Comparison of ENCODE assay signal across 1 cellular context in the genomic region with DNA sequence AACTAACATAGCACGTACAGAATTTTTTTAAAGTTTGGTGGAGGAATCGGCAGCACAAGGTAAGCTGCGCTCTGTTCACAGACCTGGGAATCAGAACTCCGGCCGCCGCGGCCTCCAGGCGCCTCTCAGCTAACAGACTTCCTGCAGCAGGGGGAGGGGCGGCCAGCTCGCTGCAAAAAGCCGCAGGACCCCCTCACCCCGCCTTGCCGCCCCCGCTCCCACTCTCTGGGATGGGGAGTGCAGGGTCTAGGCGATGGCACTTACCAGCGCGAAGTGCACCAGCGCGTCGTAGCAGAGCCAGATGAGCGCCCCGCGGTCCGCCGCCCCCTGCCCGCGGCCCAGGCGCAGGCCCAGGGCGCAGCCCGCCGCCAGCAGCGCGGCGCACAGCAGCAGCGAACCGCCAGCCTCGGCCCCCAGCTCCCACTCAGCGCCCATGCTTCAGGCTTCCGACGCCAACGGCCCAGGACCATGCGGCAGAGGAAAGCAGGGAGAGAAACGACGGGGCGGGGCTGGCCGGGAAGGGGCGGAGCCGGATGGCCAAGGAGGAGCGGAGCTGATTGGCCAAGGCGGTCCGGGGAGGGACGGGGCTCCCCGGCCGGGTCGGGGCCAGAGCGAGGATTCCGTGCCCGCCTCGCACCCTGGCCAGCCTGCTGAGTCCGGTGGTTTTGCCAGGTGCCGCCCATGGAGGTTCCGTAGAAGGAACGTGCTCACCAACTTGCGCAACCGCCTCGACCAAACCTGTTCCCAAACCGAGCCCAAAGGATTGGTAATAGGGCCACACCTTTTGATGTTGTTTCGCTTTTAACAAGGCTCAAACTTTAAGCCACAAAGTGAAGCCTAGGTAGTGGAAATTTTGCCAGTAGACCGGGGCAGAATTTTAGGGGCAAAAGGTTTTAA.
TF ChIP-seq lines count a peak whose summit lies in the region.

A gene (minus strand): TSS at position 497 of the 897 bp plus-strand sequence. CDS start 62 bp downstream, at position 435.

TF ChIP-seq in HepG2, 621 proteins besides CTCF, POLR2A, EP300 and RAD21 (continued from another document and continues in another):
- TF ChIP-seq, protein P1, sequence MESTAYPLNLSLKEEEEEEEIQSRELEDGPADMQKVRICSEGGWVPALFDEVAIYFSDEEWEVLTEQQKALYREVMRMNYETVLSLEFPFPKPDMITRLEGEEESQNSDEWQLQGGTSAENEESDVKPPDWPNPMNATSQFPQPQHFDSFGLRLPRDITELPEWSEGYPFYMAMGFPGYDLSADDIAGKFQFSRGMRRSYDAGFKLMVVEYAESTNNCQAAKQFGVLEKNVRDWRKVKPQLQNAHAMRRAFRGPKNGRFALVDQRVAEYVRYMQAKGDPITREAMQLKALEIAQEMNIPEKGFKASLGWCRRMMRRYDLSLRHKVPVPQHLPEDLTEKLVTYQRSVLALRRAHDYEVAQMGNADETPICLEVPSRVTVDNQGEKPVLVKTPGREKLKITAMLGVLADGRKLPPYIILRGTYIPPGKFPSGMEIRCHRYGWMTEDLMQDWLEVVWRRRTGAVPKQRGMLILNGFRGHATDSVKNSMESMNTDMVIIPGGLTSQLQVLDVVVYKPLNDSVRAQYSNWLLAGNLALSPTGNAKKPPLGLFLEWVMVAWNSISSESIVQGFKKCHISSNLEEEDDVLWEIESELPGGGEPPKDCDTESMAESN (CRISPR knock-in tag; conservative IDR thresholded peaks at IDR 0.05), result peak; percentile 84
- TF ChIP-seq, protein P2, sequence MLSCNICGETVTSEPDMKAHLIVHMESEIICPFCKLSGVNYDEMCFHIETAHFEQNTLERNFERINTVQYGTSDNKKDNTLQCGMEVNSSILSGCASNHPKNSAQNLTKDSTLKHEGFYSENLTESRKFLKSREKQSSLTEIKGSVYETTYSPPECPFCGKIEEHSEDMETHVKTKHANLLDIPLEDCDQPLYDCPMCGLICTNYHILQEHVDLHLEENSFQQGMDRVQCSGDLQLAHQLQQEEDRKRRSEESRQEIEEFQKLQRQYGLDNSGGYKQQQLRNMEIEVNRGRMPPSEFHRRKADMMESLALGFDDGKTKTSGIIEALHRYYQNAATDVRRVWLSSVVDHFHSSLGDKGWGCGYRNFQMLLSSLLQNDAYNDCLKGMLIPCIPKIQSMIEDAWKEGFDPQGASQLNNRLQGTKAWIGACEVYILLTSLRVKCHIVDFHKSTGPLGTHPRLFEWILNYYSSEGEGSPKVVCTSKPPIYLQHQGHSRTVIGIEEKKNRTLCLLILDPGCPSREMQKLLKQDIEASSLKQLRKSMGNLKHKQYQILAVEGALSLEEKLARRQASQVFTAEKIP (CRISPR knock-in tag; IDR thresholded peaks at IDR 0.05; ENCODE audit: borderline replicate concordance), result no peak
- TF ChIP-seq KLF15 (CRISPR knock-in tag; IDR thresholded peaks at IDR 0.05; ENCODE audit: borderline replicate concordance), result peak; percentile 81
- no peak for TF ChIP-seq ARNT (IDR thresholded peaks at IDR 0.05)
- peak; percentile 74 for TF ChIP-seq MED1 (CRISPR knock-in tag; IDR thresholded peaks at IDR 0.05)
- TF ChIP-seq, protein P3, sequence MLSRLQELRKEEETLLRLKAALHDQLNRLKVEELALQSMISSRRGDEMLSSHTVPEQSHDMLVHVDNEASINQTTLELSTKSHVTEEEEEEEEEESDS (CRISPR knock-in tag; IDR thresholded peaks at IDR 0.05; ENCODE audit: borderline replicate concordance), result no peak
- TF ChIP-seq ZNF484 (CRISPR knock-in tag; IDR thresholded peaks at IDR 0.05; ENCODE audit: borderline replicate concordance, low read depth), result no peak
- TF ChIP-seq, protein P4, sequence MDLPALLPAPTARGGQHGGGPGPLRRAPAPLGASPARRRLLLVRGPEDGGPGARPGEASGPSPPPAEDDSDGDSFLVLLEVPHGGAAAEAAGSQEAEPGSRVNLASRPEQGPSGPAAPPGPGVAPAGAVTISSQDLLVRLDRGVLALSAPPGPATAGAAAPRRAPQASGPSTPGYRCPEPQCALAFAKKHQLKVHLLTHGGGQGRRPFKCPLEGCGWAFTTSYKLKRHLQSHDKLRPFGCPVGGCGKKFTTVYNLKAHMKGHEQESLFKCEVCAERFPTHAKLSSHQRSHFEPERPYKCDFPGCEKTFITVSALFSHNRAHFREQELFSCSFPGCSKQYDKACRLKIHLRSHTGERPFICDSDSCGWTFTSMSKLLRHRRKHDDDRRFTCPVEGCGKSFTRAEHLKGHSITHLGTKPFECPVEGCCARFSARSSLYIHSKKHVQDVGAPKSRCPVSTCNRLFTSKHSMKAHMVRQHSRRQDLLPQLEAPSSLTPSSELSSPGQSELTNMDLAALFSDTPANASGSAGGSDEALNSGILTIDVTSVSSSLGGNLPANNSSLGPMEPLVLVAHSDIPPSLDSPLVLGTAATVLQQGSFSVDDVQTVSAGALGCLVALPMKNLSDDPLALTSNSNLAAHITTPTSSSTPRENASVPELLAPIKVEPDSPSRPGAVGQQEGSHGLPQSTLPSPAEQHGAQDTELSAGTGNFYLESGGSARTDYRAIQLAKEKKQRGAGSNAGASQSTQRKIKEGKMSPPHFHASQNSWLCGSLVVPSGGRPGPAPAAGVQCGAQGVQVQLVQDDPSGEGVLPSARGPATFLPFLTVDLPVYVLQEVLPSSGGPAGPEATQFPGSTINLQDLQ (CRISPR knock-in tag; IDR thresholded peaks at IDR 0.05), result peak; percentile 87; the same call in 1 of the 2 replicates
- TF ChIP-seq, protein P5, sequence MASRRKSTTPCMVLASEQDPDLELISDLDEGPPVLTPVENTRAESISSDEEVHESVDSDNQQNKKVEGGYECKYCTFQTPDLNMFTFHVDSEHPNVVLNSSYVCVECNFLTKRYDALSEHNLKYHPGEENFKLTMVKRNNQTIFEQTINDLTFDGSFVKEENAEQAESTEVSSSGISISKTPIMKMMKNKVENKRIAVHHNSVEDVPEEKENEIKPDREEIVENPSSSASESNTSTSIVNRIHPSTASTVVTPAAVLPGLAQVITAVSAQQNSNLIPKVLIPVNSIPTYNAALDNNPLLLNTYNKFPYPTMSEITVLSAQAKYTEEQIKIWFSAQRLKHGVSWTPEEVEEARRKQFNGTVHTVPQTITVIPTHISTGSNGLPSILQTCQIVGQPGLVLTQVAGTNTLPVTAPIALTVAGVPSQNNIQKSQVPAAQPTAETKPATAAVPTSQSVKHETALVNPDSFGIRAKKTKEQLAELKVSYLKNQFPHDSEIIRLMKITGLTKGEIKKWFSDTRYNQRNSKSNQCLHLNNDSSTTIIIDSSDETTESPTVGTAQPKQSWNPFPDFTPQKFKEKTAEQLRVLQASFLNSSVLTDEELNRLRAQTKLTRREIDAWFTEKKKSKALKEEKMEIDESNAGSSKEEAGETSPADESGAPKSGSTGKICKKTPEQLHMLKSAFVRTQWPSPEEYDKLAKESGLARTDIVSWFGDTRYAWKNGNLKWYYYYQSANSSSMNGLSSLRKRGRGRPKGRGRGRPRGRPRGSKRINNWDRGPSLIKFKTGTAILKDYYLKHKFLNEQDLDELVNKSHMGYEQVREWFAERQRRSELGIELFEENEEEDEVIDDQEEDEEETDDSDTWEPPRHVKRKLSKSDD (CRISPR knock-in tag; IDR thresholded peaks at IDR 0.05; ENCODE audit: low read depth), result peak; percentile 79
- TF ChIP-seq, protein P6, sequence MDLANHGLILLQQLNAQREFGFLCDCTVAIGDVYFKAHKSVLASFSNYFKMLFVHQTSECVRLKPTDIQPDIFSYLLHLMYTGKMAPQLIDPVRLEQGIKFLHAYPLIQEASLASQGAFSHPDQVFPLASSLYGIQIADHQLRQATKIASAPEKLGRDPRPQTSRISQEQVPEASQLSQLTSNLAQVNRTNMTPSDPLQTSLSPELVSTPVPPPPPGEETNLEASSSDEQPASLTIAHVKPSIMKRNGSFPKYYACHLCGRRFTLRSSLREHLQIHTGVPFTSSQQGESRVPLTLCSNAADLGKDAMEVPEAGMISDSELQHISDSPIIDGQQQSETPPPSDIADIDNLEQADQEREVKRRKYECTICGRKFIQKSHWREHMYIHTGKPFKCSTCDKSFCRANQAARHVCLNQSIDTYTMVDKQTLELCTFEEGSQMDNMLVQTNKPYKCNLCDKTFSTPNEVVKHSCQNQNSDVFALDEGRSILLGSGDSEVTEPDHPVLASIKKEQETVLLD (CRISPR knock-in tag; IDR thresholded peaks at IDR 0.05; ENCODE audit: low read depth), result no peak
- TF ChIP-seq XBP1 (CRISPR knock-in tag; IDR thresholded peaks at IDR 0.05), result 0 out of 2 replicates have a peak, but pooled peaks have one; percentile 31
- TF ChIP-seq, protein P7, sequence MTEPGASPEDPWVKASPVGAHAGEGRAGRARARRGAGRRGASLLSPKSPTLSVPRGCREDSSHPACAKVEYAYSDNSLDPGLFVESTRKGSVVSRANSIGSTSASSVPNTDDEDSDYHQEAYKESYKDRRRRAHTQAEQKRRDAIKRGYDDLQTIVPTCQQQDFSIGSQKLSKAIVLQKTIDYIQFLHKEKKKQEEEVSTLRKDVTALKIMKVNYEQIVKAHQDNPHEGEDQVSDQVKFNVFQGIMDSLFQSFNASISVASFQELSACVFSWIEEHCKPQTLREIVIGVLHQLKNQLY (CRISPR knock-in tag; IDR thresholded peaks at IDR 0.05), result 0 out of 2 replicates have a peak, but pooled peaks have one; percentile 43
- TF ChIP-seq, protein P8, sequence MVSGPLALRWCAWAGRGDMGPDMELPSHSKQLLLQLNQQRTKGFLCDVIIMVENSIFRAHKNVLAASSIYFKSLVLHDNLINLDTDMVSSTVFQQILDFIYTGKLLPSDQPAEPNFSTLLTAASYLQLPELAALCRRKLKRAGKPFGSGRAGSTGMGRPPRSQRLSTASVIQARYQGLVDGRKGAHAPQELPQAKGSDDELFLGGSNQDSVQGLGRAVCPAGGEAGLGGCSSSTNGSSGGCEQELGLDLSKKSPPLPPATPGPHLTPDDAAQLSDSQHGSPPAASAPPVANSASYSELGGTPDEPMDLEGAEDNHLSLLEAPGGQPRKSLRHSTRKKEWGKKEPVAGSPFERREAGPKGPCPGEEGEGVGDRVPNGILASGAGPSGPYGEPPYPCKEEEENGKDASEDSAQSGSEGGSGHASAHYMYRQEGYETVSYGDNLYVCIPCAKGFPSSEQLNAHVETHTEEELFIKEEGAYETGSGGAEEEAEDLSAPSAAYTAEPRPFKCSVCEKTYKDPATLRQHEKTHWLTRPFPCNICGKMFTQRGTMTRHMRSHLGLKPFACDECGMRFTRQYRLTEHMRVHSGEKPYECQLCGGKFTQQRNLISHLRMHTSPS (CRISPR knock-in tag; IDR thresholded peaks at IDR 0.05; ENCODE audit: low read depth), result peak; percentile 84
- TF ChIP-seq, protein P9, sequence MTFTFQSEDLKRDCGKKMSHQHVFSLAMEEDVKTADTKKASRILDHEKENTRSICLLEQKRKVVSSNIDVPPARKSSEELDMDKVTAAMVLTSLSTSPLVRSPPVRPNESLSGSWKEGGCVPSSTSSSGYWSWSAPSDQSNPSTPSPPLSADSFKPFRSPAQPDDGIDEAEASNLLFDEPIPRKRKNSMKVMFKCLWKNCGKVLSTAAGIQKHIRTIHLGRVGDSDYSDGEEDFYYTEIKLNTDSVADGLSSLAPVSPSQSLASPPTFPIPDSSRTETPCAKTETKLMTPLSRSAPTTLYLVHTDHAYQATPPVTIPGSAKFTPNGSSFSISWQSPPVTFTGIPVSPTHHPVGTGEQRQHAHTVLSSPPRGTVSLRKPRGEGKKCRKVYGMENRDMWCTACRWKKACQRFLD (CRISPR knock-in tag; IDR thresholded peaks at IDR 0.05; ENCODE audit: borderline replicate concordance), result no peak; the same call in 1 of the 2 replicates
- no peak for TF ChIP-seq ZFP1 (CRISPR knock-in tag; IDR thresholded peaks at IDR 0.05)
- TF ChIP-seq ZC3H4 (CRISPR knock-in tag; IDR thresholded peaks at IDR 0.05; ENCODE audit: borderline replicate concordance), result no peak
- TF ChIP-seq GABPA (IDR thresholded peaks at IDR 0.05; ENCODE audit: low read depth, low read length), result peak; percentile 14; the same call in 1 of the 2 replicates
- TF ChIP-seq GABPA (CRISPR knock-in tag; IDR thresholded peaks at IDR 0.05; ENCODE audit: low read depth), result no peak; the same call in 1 of the 2 replicates
- TF ChIP-seq, protein P10, sequence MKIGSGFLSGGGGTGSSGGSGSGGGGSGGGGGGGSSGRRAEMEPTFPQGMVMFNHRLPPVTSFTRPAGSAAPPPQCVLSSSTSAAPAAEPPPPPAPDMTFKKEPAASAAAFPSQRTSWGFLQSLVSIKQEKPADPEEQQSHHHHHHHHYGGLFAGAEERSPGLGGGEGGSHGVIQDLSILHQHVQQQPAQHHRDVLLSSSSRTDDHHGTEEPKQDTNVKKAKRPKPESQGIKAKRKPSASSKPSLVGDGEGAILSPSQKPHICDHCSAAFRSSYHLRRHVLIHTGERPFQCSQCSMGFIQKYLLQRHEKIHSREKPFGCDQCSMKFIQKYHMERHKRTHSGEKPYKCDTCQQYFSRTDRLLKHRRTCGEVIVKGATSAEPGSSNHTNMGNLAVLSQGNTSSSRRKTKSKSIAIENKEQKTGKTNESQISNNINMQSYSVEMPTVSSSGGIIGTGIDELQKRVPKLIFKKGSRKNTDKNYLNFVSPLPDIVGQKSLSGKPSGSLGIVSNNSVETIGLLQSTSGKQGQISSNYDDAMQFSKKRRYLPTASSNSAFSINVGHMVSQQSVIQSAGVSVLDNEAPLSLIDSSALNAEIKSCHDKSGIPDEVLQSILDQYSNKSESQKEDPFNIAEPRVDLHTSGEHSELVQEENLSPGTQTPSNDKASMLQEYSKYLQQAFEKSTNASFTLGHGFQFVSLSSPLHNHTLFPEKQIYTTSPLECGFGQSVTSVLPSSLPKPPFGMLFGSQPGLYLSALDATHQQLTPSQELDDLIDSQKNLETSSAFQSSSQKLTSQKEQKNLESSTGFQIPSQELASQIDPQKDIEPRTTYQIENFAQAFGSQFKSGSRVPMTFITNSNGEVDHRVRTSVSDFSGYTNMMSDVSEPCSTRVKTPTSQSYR (CRISPR knock-in tag; IDR thresholded peaks at IDR 0.05; ENCODE audit: borderline replicate concordance), result 0 out of 2 replicates have a peak, but pooled peaks have one; percentile 34
- TF ChIP-seq, protein P11, sequence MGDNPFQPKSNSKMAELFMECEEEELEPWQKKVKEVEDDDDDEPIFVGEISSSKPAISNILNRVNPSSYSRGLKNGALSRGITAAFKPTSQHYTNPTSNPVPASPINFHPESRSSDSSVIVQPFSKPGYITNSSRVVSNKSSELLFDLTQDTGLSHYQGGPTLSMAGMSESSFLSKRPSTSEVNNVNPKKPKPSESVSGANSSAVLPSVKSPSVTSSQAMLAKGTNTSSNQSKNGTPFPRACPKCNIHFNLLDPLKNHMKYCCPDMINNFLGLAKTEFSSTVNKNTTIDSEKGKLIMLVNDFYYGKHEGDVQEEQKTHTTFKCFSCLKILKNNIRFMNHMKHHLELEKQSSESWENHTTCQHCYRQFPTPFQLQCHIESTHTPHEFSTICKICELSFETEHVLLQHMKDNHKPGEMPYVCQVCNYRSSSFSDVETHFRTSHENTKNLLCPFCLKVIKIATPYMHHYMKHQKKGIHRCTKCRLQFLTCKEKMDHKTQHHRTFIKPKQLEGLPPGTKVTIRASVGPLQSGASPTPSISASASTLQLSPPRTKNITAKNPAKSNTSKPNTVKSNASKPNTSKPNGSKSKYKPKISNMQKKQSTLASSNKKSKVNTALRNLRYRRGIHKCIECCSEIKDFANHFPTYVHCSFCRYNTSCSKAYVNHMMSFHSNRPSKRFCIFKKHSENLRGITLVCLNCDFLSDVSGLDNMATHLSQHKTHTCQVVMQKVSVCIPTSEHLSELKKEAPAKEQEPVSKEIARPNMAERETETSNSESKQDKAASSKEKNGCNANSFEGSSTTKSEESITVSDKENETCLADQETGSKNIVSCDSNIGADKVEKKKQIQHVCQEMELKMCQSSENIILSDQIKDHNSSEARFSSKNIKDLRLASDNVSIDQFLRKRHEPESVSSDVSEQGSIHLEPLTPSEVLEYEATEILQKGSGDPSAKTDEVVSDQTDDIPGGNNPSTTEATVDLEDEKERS (CRISPR knock-in tag; IDR thresholded peaks at IDR 0.05), result peak; percentile 75
